Comparison of ENCODE assay signal across 8 cellular contexts in genomic region chr9:96413312-96414221, GRCh38. TPM values are rescaled to one million over a fixed set of nuclear protein-coding genes. Genes with fewer than 3 reads are reported as not detected.
A peak's percentile ranks its signal among the peaks of the same experiment; 100 is the strongest.
DNase-seq lines count a peak whose midpoint lies in the region; ATAC-seq and TF ChIP-seq lines count a peak whose summit lies in the region.

No MANE protein-coding gene starts in this region.

- peak overlapping the region; percentile 93 for H3K4me2 ChIP-seq in Loucy (ENCODE audit: low read depth, low read length, poor library complexity, severe bottlenecking)

- H2AFZ ChIP-seq in Loucy (ENCODE audit: low read length), result no peak overlapping the region

- POLR2A ChIA-PET in activated CD4-positive, alpha-beta memory T cell treated with anti-CD3 and anti-CD28 coated beads, Interleukin-2, amount 10 ng/mL, durations not matched to agents 7 days and 5 days (lab: Charles Lee), result interaction anchor here (1.1 to 2.4 kb wide), 6 partner anchors 11 to 36 kb away, joined by 3 to 7 read pairs (median 4); partner anchors contain the start of gene HABP4
- POLR2A ChIA-PET in HEK293T (lab: Yijun Ruan, JAX), result no interaction called here

- peak overlapping the region; percentile 40 for H3K9ac ChIP-seq in Loucy (ENCODE audit: low read depth, low read length, poor library complexity, severe bottlenecking)

- peaks cover 68% of the 10 kb centered on the region for H4K20me1 ChIP-seq in Loucy (ENCODE audit: insufficient read depth, low read length, poor library complexity, severe bottlenecking)

- no peaks in the 10 kb centered on the region for H3K27me3 Mint-ChIP-seq in activated CD8-positive, alpha-beta memory T cell treated with anti-CD3 and anti-CD28 coated beads, Interleukin-2, amount 10 ng/mL, durations not matched to agents 7 days and 5 days
- no peaks in the 10 kb centered on the region for H3K27me3 Mint-ChIP-seq in activated CD4-positive, alpha-beta memory T cell treated with anti-CD3 and anti-CD28 coated beads, Interleukin-2, amount 10 ng/mL, durations not matched to agents 7 days and 5 days
- no peaks in the 10 kb centered on the region for H3K27me3 Mint-ChIP-seq in nephron progenitor cell (ENCODE audit: low read depth, poor library complexity)

- H3F3A ChIP-seq in Loucy (ENCODE audit: low read depth), result peaks cover 13% of the 10 kb centered on the region

- peak overlapping the region; percentile 52 for H3K4me3 Mint-ChIP-seq in activated CD8-positive, alpha-beta memory T cell treated with anti-CD3 and anti-CD28 coated beads, Interleukin-2, amount 10 ng/mL, durations not matched to agents 7 days and 5 days
- peak overlapping the region; percentile 67 for H3K4me3 Mint-ChIP-seq in activated CD4-positive, alpha-beta memory T cell treated with anti-CD3 and anti-CD28 coated beads, Interleukin-2, amount 10 ng/mL, durations not matched to agents 7 days and 5 days
- no peak overlapping the region for H3K4me3 Mint-ChIP-seq in nephron progenitor cell

- peaks cover 4% of the 10 kb centered on the region for H3K27me3 ChIP-seq in Loucy (ENCODE audit: insufficient read depth, low read length, poor library complexity, severe bottlenecking)

- H3K36me3 ChIP-seq in Loucy (ENCODE audit: insufficient read depth, low read length), result peaks cover 18% of the 10 kb centered on the region; the same call in 1 of the 2 replicates

- peaks cover 82% of the 10 kb centered on the region for H3K79me2 ChIP-seq in Loucy (ENCODE audit: insufficient read depth, low read length)

- no peaks in the 10 kb centered on the region for H3K9me3 ChIP-seq in Loucy (ENCODE audit: insufficient read depth, low read depth, low read length)

- H3K4me1 ChIP-seq in Loucy (ENCODE audit: insufficient read depth, low read length, poor library complexity, severe bottlenecking), result peaks cover 47% of the 10 kb centered on the region

- no peak for ATAC-seq in activated CD8-positive, alpha-beta memory T cell treated with anti-CD3 and anti-CD28 coated beads, Interleukin-2, amount 10 ng/mL, durations not matched to agents 7 days and 5 days

- H3K9me2 ChIP-seq in Loucy (replicated peaks; ENCODE audit: low read depth, low read length), result no peaks in the 10 kb centered on the region

- peak overlapping the region; percentile 76 for H3K27ac Mint-ChIP-seq in activated CD8-positive, alpha-beta memory T cell treated with anti-CD3 and anti-CD28 coated beads, Interleukin-2, amount 10 ng/mL, durations not matched to agents 7 days and 5 days
- peak overlapping the region; percentile 83 for H3K27ac Mint-ChIP-seq in activated CD4-positive, alpha-beta memory T cell treated with anti-CD3 and anti-CD28 coated beads, Interleukin-2, amount 10 ng/mL, durations not matched to agents 7 days and 5 days
- H3K27ac Mint-ChIP-seq in nephron progenitor cell, result peak overlapping the region; percentile 5

- H3K4me3 ChIP-seq in Loucy (ENCODE audit: low read length, poor library complexity, severe bottlenecking), result peak overlapping the region; percentile 98

- H3K9me3 Mint-ChIP-seq in activated CD8-positive, alpha-beta memory T cell treated with anti-CD3 and anti-CD28 coated beads, Interleukin-2, amount 10 ng/mL, durations not matched to agents 7 days and 5 days (ENCODE audit: low read depth), result no peaks in the 10 kb centered on the region
- no peaks in the 10 kb centered on the region for H3K9me3 Mint-ChIP-seq in activated CD4-positive, alpha-beta memory T cell treated with anti-CD3 and anti-CD28 coated beads, Interleukin-2, amount 10 ng/mL, durations not matched to agents 7 days and 5 days
- no peaks in the 10 kb centered on the region for H3K9me3 Mint-ChIP-seq in nephron progenitor cell

- CTCF ChIA-PET in activated CD8-positive, alpha-beta memory T cell treated with anti-CD3 and anti-CD28 coated beads, Interleukin-2, amount 10 ng/mL, durations not matched to agents 7 days and 5 days (lab: Charles Lee), result interaction anchor here (1.1 to 1.4 kb wide), 2 partner anchors 28 to 96 kb away, joined by 3 to 4 read pairs; no protein-coding TSS in a partner anchor
- CTCF ChIA-PET in activated CD4-positive, alpha-beta memory T cell treated with anti-CD3 and anti-CD28 coated beads, Interleukin-2, amount 10 ng/mL, durations not matched to agents 7 days and 5 days (lab: Charles Lee), result interaction anchor here (1.0 to 1.3 kb wide), 4 partner anchors 36 to 253 kb away, joined by 3 read pairs; partner anchors contain the start of gene HABP4
- CTCF ChIA-PET in HEK293T (lab: Yijun Ruan, JAX), result interaction anchor here (0.7 kb wide), 1 partner anchor 34 kb away, joined by 5 read pairs; no protein-coding TSS in a partner anchor

- H3K4me1 Mint-ChIP-seq in activated CD8-positive, alpha-beta memory T cell treated with anti-CD3 and anti-CD28 coated beads, Interleukin-2, amount 10 ng/mL, durations not matched to agents 7 days and 5 days, result peaks cover 54% of the 10 kb centered on the region
- peaks cover 52% of the 10 kb centered on the region for H3K4me1 Mint-ChIP-seq in activated CD4-positive, alpha-beta memory T cell treated with anti-CD3 and anti-CD28 coated beads, Interleukin-2, amount 10 ng/mL, durations not matched to agents 7 days and 5 days
- peaks cover 22% of the 10 kb centered on the region for H3K4me1 Mint-ChIP-seq in nephron progenitor cell

- H3K36me3 Mint-ChIP-seq in activated CD8-positive, alpha-beta memory T cell treated with anti-CD3 and anti-CD28 coated beads, Interleukin-2, amount 10 ng/mL, durations not matched to agents 7 days and 5 days, result peaks cover 37% of the 10 kb centered on the region
- peaks cover 44% of the 10 kb centered on the region for H3K36me3 Mint-ChIP-seq in activated CD4-positive, alpha-beta memory T cell treated with anti-CD3 and anti-CD28 coated beads, Interleukin-2, amount 10 ng/mL, durations not matched to agents 7 days and 5 days (ENCODE audit: low read depth)
- H3K36me3 Mint-ChIP-seq in nephron progenitor cell (ENCODE audit: low read depth), result peaks cover 31% of the 10 kb centered on the region

- DNase-seq in activated CD8-positive, alpha-beta memory T cell treated with anti-CD3 and anti-CD28 coated beads, Interleukin-2, amount 10 ng/mL, durations not matched to agents 7 days and 5 days, result no peak
- no peak for DNase-seq in activated CD8-positive, alpha-beta memory T cell treated with anti-CD3 and anti-CD28 coated beads, Interleukin-2, amount 50 U/mL, for 48 hours
- no peak for DNase-seq in activated CD4-positive, alpha-beta memory T cell treated with anti-CD3 and anti-CD28 coated beads, Interleukin-2, amount 10 ng/mL, durations not matched to agents 7 days and 5 days
- no peak for DNase-seq in nephron progenitor cell
- no peak for DNase-seq in HEK293T (ENCODE audit: extremely low spot score)
- no peak for DNase-seq in stimulated activated naive CD4-positive, alpha-beta T cell treated with Interleukin-2 at 50 U/mL for 16 hours (lab: John Stamatoyannopoulos, UW)
- DNase-seq in GM19240 (ENCODE audit: insufficient read length, low spot score), result no peak

- TF ChIP-seq CTCF in Loucy (conservative IDR thresholded peaks at IDR 0.05; ENCODE audit: low read length) (no peak), nephron progenitor cell (IDR thresholded peaks at IDR 0.05) (no peak)

TF ChIP-seq in HEK293T, 16 proteins besides CTCF, POLR2A, EP300 and RAD21:
- TF ChIP-seq ARNT (IDR thresholded peaks at IDR 0.05) (no peak), SUZ12 (IDR thresholded peaks at IDR 0.05) (no peak), FOXA1 (IDR thresholded peaks at IDR 0.05) (no peak), ELF4 (IDR thresholded peaks at IDR 0.05) (no peak), HDGF (IDR thresholded peaks at IDR 0.05; ENCODE audit: borderline replicate concordance) (no peak), FOXK2 (IDR thresholded peaks at IDR 0.05) (no peak), LEF1 (IDR thresholded peaks at IDR 0.05; ENCODE audit: borderline replicate concordance) (no peak), SP1 (IDR thresholded peaks at IDR 0.05) (no peak), FOXM1 (IDR thresholded peaks at IDR 0.05; ENCODE audit: borderline replicate concordance) (no peak)
- TF ChIP-seq, protein P1, sequence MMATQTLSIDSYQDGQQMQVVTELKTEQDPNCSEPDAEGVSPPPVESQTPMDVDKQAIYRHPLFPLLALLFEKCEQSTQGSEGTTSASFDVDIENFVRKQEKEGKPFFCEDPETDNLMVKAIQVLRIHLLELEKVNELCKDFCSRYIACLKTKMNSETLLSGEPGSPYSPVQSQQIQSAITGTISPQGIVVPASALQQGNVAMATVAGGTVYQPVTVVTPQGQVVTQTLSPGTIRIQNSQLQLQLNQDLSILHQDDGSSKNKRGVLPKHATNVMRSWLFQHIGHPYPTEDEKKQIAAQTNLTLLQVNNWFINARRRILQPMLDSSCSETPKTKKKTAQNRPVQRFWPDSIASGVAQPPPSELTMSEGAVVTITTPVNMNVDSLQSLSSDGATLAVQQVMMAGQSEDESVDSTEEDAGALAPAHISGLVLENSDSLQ (IDR thresholded peaks at IDR 0.05), result no peak

RNA-seq across cellular contexts. Expression of gene ZNF367, which starts 4.6 kb away (rescaled TPM):
- total RNA-seq in activated CD8-positive, alpha-beta memory T cell treated with anti-CD3 and anti-CD28 coated beads, Interleukin-2, amount 10 ng/mL, durations not matched to agents 7 days and 5 days, result 10 to 100 TPM; 31.2 to 36.3 TPM
- 10 to 100 TPM; 27.7 to 28.7 TPM for total RNA-seq in activated CD4-positive, alpha-beta memory T cell treated with anti-CD3 and anti-CD28 coated beads, Interleukin-2, amount 10 ng/mL, durations not matched to agents 7 days and 5 days

RNA-seq across cellular contexts. Expression of gene SLC35D2, which starts 30.1 kb away (rescaled TPM):
- 1 to 10 TPM; 5.3 to 6.7 TPM for total RNA-seq in activated CD8-positive, alpha-beta memory T cell treated with anti-CD3 and anti-CD28 coated beads, Interleukin-2, amount 10 ng/mL, durations not matched to agents 7 days and 5 days
- total RNA-seq in activated CD4-positive, alpha-beta memory T cell treated with anti-CD3 and anti-CD28 coated beads, Interleukin-2, amount 10 ng/mL, durations not matched to agents 7 days and 5 days, result 10 to 100 TPM; 14.7 to 15.1 TPM

RNA-seq across cellular contexts. Expression of gene HABP4, which starts 36.4 kb away (rescaled TPM):
- total RNA-seq in activated CD8-positive, alpha-beta memory T cell treated with anti-CD3 and anti-CD28 coated beads, Interleukin-2, amount 10 ng/mL, durations not matched to agents 7 days and 5 days, result 10 to 100 TPM in 1 of 2 experiments, 1 to 10 TPM in 1; 7.7 to 11.6 TPM
- total RNA-seq in activated CD4-positive, alpha-beta memory T cell treated with anti-CD3 and anti-CD28 coated beads, Interleukin-2, amount 10 ng/mL, durations not matched to agents 7 days and 5 days, result 10 to 100 TPM; 13.1 to 14.1 TPM

Comparison
In these comparisons a context has a peak if more than half of its experiments do, and no peak if none do; other contexts are left out.
1. H3K27ac Mint-ChIP-seq: peak in every context shown above with its lines; median percentile 83 in activated CD4-positive, alpha-beta memory T cell treated with anti-CD3 and anti-CD28 coated beads, Interleukin-2, amount 10 ng/mL, durations not matched to agents 7 days and 5 days; 76 in activated CD8-positive, alpha-beta memory T cell treated with anti-CD3 and anti-CD28 coated beads, Interleukin-2, amount 10 ng/mL, durations not matched to agents 7 days and 5 days; 5 in nephron progenitor cell.